In genomic region chr5:7179364-7179763, GRCh38 we compare ENCODE assay signal across 27 cellular contexts.
"Had no signal": no experiment of that assay in that cellular context is flagged by ENCODE, and none has a peak within 500 bp of the region (broad histone marks: within the 10 kb centered on the region; RNA-seq: fewer than 3 reads in every experiment).

No MANE protein-coding gene starts in this region.

- H3K27me3 Mint-ChIP-seq: naive thymus-derived CD4-positive, alpha-beta T cell; stimulated activated memory B cell treated with anti-CD40 and anti-IgM and Interleukin-4, amounts not matched to agents 10 μg/mL and 1 μg/mL and 100 μg/mL, for 72 hours; stimulated activated naive CD8-positive, alpha-beta T cell treated with anti-CD3 and anti-CD28 coated beads, Interleukin-15, amount 100 ng/mL, for 72 hours had no signal

- H3K27ac ChIP-seq: neural progenitor cell, ovary, parathyroid adenoma, prostate gland, right lobe of liver, sigmoid colon, spleen, thoracic aorta, thyroid gland, tibial nerve, upper lobe of left lung, vagina had no signal

- H3K4me1 Mint-ChIP-seq: naive thymus-derived CD4-positive, alpha-beta T cell; natural killer cell; nephron; neural progenitor cell; stimulated activated memory B cell treated with anti-CD40 and anti-IgM and Interleukin-4, amounts not matched to agents 10 μg/mL and 1 μg/mL and 100 μg/mL, for 72 hours; stimulated activated naive CD8-positive, alpha-beta T cell treated with anti-CD3 and anti-CD28 coated beads, Interleukin-15, amount 100 ng/mL, for 72 hours had no signal

- H3K4me3 Mint-ChIP-seq: naive thymus-derived CD4-positive, alpha-beta T cell; natural killer cell; nephron; neural progenitor cell; stimulated activated memory B cell treated with anti-CD40 and anti-IgM and Interleukin-4, amounts not matched to agents 10 μg/mL and 1 μg/mL and 100 μg/mL, for 72 hours; stimulated activated naive CD8-positive, alpha-beta T cell treated with anti-CD3 and anti-CD28 coated beads, Interleukin-15, amount 100 ng/mL, for 72 hours had no signal

- DNase-seq: naive thymus-derived CD4-positive, alpha-beta T cell; natural killer cell; occipital lobe; ovary; posterior cingulate gyrus; right cardiac atrium; right lobe of liver; sigmoid colon; spleen; stimulated activated CD4-positive, alpha-beta T cell treated with anti-CD3 and anti-CD28 coated beads, Interleukin-12 subunit alpha, Interleukin-12 subunit beta, amount 100 ng/mL, for 4 hours; stimulated activated CD4-positive, alpha-beta T cell treated with anti-CD3 and anti-CD28 coated beads, Interleukin-1b, Interleukin-23, amount 100 ng/mL, for 48 hours; stimulated activated CD4-positive, alpha-beta T cell treated with anti-CD3 and anti-CD28 coated beads, Interleukin-4, amount 100 ng/mL, for 1 hour; stimulated activated CD4-positive, alpha-beta T cell treated with anti-CD3 and anti-CD28 coated beads, Interleukin-4, amount 100 ng/mL, for 4 hours; stimulated activated CD8-positive, alpha-beta memory T cell treated with anti-CD3 and anti-CD28 coated beads, Interleukin-4, amount 100 ng/mL, for 48 hours; stimulated activated naive CD4-positive, alpha-beta T cell; stimulated activated naive CD8-positive, alpha-beta T cell treated with anti-CD3 and anti-CD28 coated beads, Interleukin-15, amount 100 ng/mL, for 72 hours; stimulated activated naive CD8-positive, alpha-beta T cell treated with anti-CD3 and anti-CD28 coated beads, Interleukin-15, Interleukin-2, amounts not matched to agents 100 U/mL and 50 U/mL, for 24 hours; thyroid gland; upper lobe of left lung had no signal

- ATAC-seq: naive thymus-derived CD4-positive, alpha-beta T cell; natural killer cell; right cardiac atrium; right lobe of liver; stimulated activated memory B cell treated with anti-CD40 and anti-IgM and Interleukin-4, amounts not matched to agents 10 μg/mL and 1 μg/mL and 100 μg/mL, for 72 hours; stimulated activated naive CD8-positive, alpha-beta T cell treated with anti-CD3 and anti-CD28 coated beads, Interleukin-15, amount 100 ng/mL, for 72 hours; stimulated activated naive CD8-positive, alpha-beta T cell treated with anti-CD3 and anti-CD28 coated beads, Interleukin-15, Interleukin-2, amounts not matched to agents 100 U/mL and 50 U/mL, for 24 hours had no signal

- H3K36me3 Mint-ChIP-seq: naive thymus-derived CD4-positive, alpha-beta T cell; natural killer cell; neural progenitor cell; stimulated activated memory B cell treated with anti-CD40 and anti-IgM and Interleukin-4, amounts not matched to agents 10 μg/mL and 1 μg/mL and 100 μg/mL, for 72 hours had no signal

- H3K9me3 Mint-ChIP-seq: natural killer cell, nephron, neural progenitor cell had no signal

- H3K27ac Mint-ChIP-seq: naive thymus-derived CD4-positive, alpha-beta T cell; natural killer cell; nephron; neural progenitor cell; stimulated activated memory B cell treated with anti-CD40 and anti-IgM and Interleukin-4, amounts not matched to agents 10 μg/mL and 1 μg/mL and 100 μg/mL, for 72 hours; stimulated activated naive CD8-positive, alpha-beta T cell treated with anti-CD3 and anti-CD28 coated beads, Interleukin-15, amount 100 ng/mL, for 72 hours had no signal
